12 cellular contexts compared by ENCODE assay signal in the genomic region with DNA sequence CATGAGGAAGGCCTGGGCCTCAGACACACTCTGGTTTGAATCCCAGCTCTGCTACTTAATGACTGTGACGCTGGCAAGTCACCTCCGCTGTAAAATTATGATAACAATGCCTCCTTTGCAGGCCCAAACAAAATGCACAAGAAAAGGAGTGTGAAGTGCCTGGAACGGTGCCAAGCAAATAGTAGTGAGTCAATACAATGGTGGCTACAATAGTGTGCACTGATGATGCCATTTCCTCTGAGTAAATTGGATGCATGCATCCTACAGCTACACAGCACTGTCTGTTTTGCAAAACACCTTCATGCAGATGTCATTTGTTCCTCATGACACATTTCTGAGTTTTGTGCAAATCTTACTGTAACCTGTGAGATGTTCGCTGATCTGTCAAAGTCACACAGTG.
DNase-seq lines count a peak whose midpoint lies in the region; ATAC-seq and TF ChIP-seq lines count a peak whose summit lies in the region.
"Had no signal": no experiment of that assay in that cellular context is flagged by ENCODE, and none has a peak within 500 bp of the region (broad histone marks: within the 10 kb centered on the region; RNA-seq: fewer than 3 reads in every experiment).

No MANE protein-coding gene starts in this region.

- WGBS in sigmoid colon, 2 donors, result 39 to 72% methylated on average over 4 of the region's 4 CpGs
- 95% methylated on average over 4 of the region's 4 CpGs for WGBS in hepatocyte (ENCODE audit: low lambda C conversion rate, missing lambda C conversion rate)

- H3K27ac ChIP-seq in sigmoid colon (no peak overlapping the region), hepatocyte (no peak overlapping the region)

- CTCF ChIA-PET in T-cell (lab: Charles Lee), result no interaction called here

- intact Hi-C loops in sigmoid colon (cut with DNase I), result no loop called here

- H3K27ac Mint-ChIP-seq in T-cell, result peak overlapping the region; percentile 29 to 66
- H3K27ac Mint-ChIP-seq: activated T-helper 1 cell treated with anti-CD3 and anti-CD28 coated beads, Interleukin-12 subunit alpha, Interleukin-12 subunit beta, Interleukin-2, Interleukin-4 antibody, amounts not matched to agents 30 ng/mL and 10 ng/mL and 1 ng/mL, durations not matched to agents 14 hours and 24 hours and 36 hours had no signal

- no peak for TF ChIP-seq EP300 in sigmoid colon (IDR thresholded peaks at IDR 0.05)

- H3K79me2 ChIP-seq in hepatocyte, result no peaks in the 10 kb centered on the region

- H2AFZ ChIP-seq in hepatocyte, result no peak overlapping the region

- H3K27me3 ChIP-seq in sigmoid colon (no peaks in the 10 kb centered on the region), hepatocyte (no peaks in the 10 kb centered on the region)

- no peaks in the 10 kb centered on the region for H3K9me3 Mint-ChIP-seq in T-cell
- H3K9me3 Mint-ChIP-seq: activated T-helper 1 cell treated with anti-CD3 and anti-CD28 coated beads, Interleukin-12 subunit alpha, Interleukin-12 subunit beta, Interleukin-2, Interleukin-4 antibody, amounts not matched to agents 30 ng/mL and 10 ng/mL and 1 ng/mL, durations not matched to agents 14 hours and 24 hours and 36 hours; neural crest cell; stimulated activated naive CD8-positive, alpha-beta T cell treated with anti-CD3 and anti-CD28 coated beads, Interleukin-15, Interleukin-2, amounts not matched to agents 100 ng/mL and 50 ng/mL, for 24 hours had no signal

- no peaks in the 10 kb centered on the region for H4K20me1 ChIP-seq in hepatocyte (ENCODE audit: insufficient read depth, poor library complexity, severe bottlenecking)

- H3K9me3 ChIP-seq in sigmoid colon (no peaks in the 10 kb centered on the region), hepatocyte (ENCODE audit: low read depth) (no peaks in the 10 kb centered on the region)

- no peaks in the 10 kb centered on the region for H3K27me3 Mint-ChIP-seq in T-cell
- H3K27me3 Mint-ChIP-seq: stimulated activated naive CD8-positive, alpha-beta T cell treated with anti-CD3 and anti-CD28 coated beads, Interleukin-15, Interleukin-2, amounts not matched to agents 100 ng/mL and 50 ng/mL, for 24 hours had no signal

- H3K36me3 Mint-ChIP-seq in T-cell, result peaks cover 2% of the 10 kb centered on the region

- H3K9me2 ChIP-seq in hepatocyte (replicated peaks; ENCODE audit: insufficient read depth), result no peaks in the 10 kb centered on the region

- peak overlapping the region in 1 of 3 donors; percentile 45 for H3K4me3 Mint-ChIP-seq in T-cell
- H3K4me3 Mint-ChIP-seq: activated T-helper 1 cell treated with anti-CD3 and anti-CD28 coated beads, Interleukin-12 subunit alpha, Interleukin-12 subunit beta, Interleukin-2, Interleukin-4 antibody, amounts not matched to agents 30 ng/mL and 10 ng/mL and 1 ng/mL, durations not matched to agents 14 hours and 24 hours and 36 hours; neural crest cell had no signal

- ATAC-seq in T-cell (replicated peaks in 1 of 4) (peak; percentile 46 to 54 (median 48)), HG02763 (IDR thresholded peaks at IDR 0.05; ENCODE audit: unreplicated experiment) (no peak), GM21723 (IDR thresholded peaks at IDR 0.05; ENCODE audit: unreplicated experiment) (no peak)

- no peak overlapping the region for H3K4me2 ChIP-seq in hepatocyte

- H3K4me1 ChIP-seq in sigmoid colon (peaks cover 0 to 8% (median 3%) of the 10 kb centered on the region in 4 donors), hepatocyte (ENCODE audit: insufficient read depth) (peaks cover 26% of the 10 kb centered on the region)

- H3K36me3 ChIP-seq in sigmoid colon (no peaks in the 10 kb centered on the region), hepatocyte (replicated peaks; ENCODE audit: insufficient read depth, low read depth) (no peaks in the 10 kb centered on the region)

- no peak for TF ChIP-seq POLR2A in sigmoid colon (IDR thresholded peaks at IDR 0.05)

- H3K4me1 Mint-ChIP-seq in T-cell, result peaks cover 58 to 70% (median 65%) of the 10 kb centered on the region in 3 donors

- DNase-seq in AG10803 (ENCODE audit: low read depth) (peak; percentile 27), LHCN-M2 (ENCODE audit: low read depth) (peak; percentile 19), T-cell (peak in 6 of 34 experiments; percentile 4 to 35 (median 10)), fibroblast of pulmonary artery (ENCODE audit: low read depth) (peak; percentile 60), sigmoid colon (no peak), hepatocyte (ENCODE audit: low spot score) (no peak)
- DNase-seq: C1 segment of cervical spinal cord had no signal

- TF ChIP-seq CTCF in AG10803 (conservative IDR thresholded peaks at IDR 0.05; ENCODE audit: low read length) (no peak), fibroblast of pulmonary artery (IDR thresholded peaks at IDR 0.05; ENCODE audit: low read length, missing control alignments) (no peak), sigmoid colon (IDR thresholded peaks at IDR 0.05) (no peak), hepatocyte (IDR thresholded peaks at IDR 0.05; ENCODE audit: poor library complexity) (no peak)

- no peak overlapping the region for H3K4me3 ChIP-seq in AG10803 (ENCODE audit: low read length)
- H3K4me3 ChIP-seq in fibroblast of pulmonary artery (replicated peaks; ENCODE audit: low read depth, low read length), result no peak overlapping the region
- H3K4me3 ChIP-seq in sigmoid colon, result no peak overlapping the region
- no peak overlapping the region for H3K4me3 ChIP-seq in hepatocyte

- POLR2A ChIA-PET in T-cell (lab: Charles Lee), result no interaction called here

Comparison
In these comparisons a context has a peak if more than half of its experiments do, and no peak if none do; other contexts are left out.
1. DNase-seq: peak in AG10803 (single experiment), LHCN-M2 (single experiment) and fibroblast of pulmonary artery (single experiment); none in sigmoid colon (single experiment) and hepatocyte (single experiment).
2. ATAC-seq: peak in T-cell (4 of 4); none in HG02763 (single experiment) and GM21723 (single experiment).